Comparison of ENCODE assay signal across 8 cellular contexts in genomic region chr3:111998661-111999641, GRCh38.
DNase-seq lines count a peak whose midpoint lies in the region; ATAC-seq, FAIRE-seq and TF ChIP-seq lines count a peak whose summit lies in the region.

TSS of gene TAGLN3 (plus strand) at chr3:111998922. CDS start at chr3:111999423, 501 bp downstream.

- H3K27me3 ChIP-seq in iPS-18a (ENCODE audit: control insufficient read depth, insufficient read depth, low read length), result peaks cover 37% of the 10 kb centered on the region

- H3K27ac ChIP-seq in iPS-18a (ENCODE audit: low read length), result no peak within 1 kb of the TSS

- no peak for DNase-seq in AG09309 (ENCODE audit: low read depth)
- DNase-seq in GM19239 (ENCODE audit: insufficient read length, low spot score), result no peak
- DNase-seq in NCI-H2107 treated with DMSO at 0.1 percent for 48 hours (lab: John Stamatoyannopoulos, UW; ENCODE audit: unreplicated experiment), result peak; percentile 90
- peak; percentile 76 for DNase-seq in astrocyte of the hippocampus (ENCODE audit: low read depth, low spot score)
- DNase-seq in retinal pigment epithelial cell (ENCODE audit: low read depth), result no peak
- DNase-seq in Kasumi-1 (lab: John Stamatoyannopoulos, UW), result no peak

- peaks cover 22% of the 10 kb centered on the region for H3K4me1 ChIP-seq in iPS-18a (ENCODE audit: control insufficient read depth, low read depth, low read length)

- H3K9ac ChIP-seq in iPS-18a (ENCODE audit: low read length), result peak within 1 kb of the TSS; percentile 74

- H3K36me3 ChIP-seq in iPS-18a (ENCODE audit: control insufficient read depth, low read depth, low read length), result peaks cover 5% of the 10 kb centered on the region

- peak; percentile 80 for FAIRE-seq in GM19239 (lab: Jason Lieb, UNC)

- H3K9me3 ChIP-seq in iPS-18a (ENCODE audit: control insufficient read depth, low read depth, low read length), result no peaks in the 10 kb centered on the region

- H3K4me3 ChIP-seq in AG09309 (ENCODE audit: control insufficient read depth, low read depth, low read length), result peak within 1 kb of the TSS; percentile 60
- H3K4me3 ChIP-seq in iPS-18a (ENCODE audit: low read length), result peak within 1 kb of the TSS; percentile 82
- H3K4me3 ChIP-seq in retinal pigment epithelial cell (ENCODE audit: low read length), result peak within 1 kb of the TSS; percentile 55

- no peak for ATAC-seq in HG03108 (IDR thresholded peaks at IDR 0.05; ENCODE audit: unreplicated experiment)

- TF ChIP-seq CTCF in AG09309 (IDR thresholded peaks at IDR 0.05; ENCODE audit: control insufficient read depth, insufficient read depth, low read depth, low read length, missing control alignments) (no peak), retinal pigment epithelial cell (conservative IDR thresholded peaks at IDR 0.05; ENCODE audit: low read depth, low read length) (no peak)

Comparison
In these comparisons a context has a peak if more than half of its experiments do, and no peak if none do; other contexts are left out.
1. DNase-seq: peak in NCI-H2107 treated with DMSO at 0.1 percent for 48 hours (single experiment) and astrocyte of the hippocampus (single experiment); none in AG09309 (single experiment), GM19239 (single experiment), retinal pigment epithelial cell (single experiment) and Kasumi-1 (0 of 2).
2. Peak in every context shown above with its lines, with median percentiles within 50 percentile points of each other: H3K4me3 ChIP-seq.